In genomic region chr17:48907713-48908046, GRCh38 we compare ENCODE assay signal across 8 cellular contexts. TPM values are rescaled to one million over a fixed set of nuclear protein-coding genes. Genes with fewer than 3 reads are reported as not detected.
DNase-seq lines count a peak whose midpoint lies in the region; ATAC-seq and TF ChIP-seq lines count a peak whose summit lies in the region.

No MANE protein-coding gene starts in this region.

- H3K27ac Mint-ChIP-seq in activated CD4-positive, alpha-beta T cell treated with anti-CD3 and anti-CD28 coated beads, Interleukin-2, amount 10 ng/mL, durations not matched to agents 7 days and 5 days = peak overlapping the region; percentile 94

- H3K27me3 Mint-ChIP-seq in activated CD4-positive, alpha-beta T cell treated with anti-CD3 and anti-CD28 coated beads, Interleukin-2, amount 10 ng/mL, durations not matched to agents 7 days and 5 days = no peaks in the 10 kb centered on the region

- no peak for TF ChIP-seq CTCF in OCI-LY3 (IDR thresholded peaks at IDR 0.05; ENCODE audit: low read depth, low read length)

- H2AFZ ChIP-seq in OCI-LY3 (ENCODE audit: low read depth, low read length) = peak overlapping the region; percentile 76; the same call in 1 of the 2 replicates

- H3K4me3 ChIP-seq in OCI-LY3 (ENCODE audit: low read length) (peak overlapping the region; percentile 99), mucosa of stomach (ENCODE audit: low read length) (peak overlapping the region; percentile 38)

- peaks cover 56% of the 10 kb centered on the region for H3K79me2 ChIP-seq in OCI-LY3 (ENCODE audit: low read length)

- no peaks in the 10 kb centered on the region for H3K9me3 ChIP-seq in OCI-LY3 (ENCODE audit: insufficient read depth, low read length)
- no peaks in the 10 kb centered on the region for H3K9me3 ChIP-seq in mucosa of stomach (ENCODE audit: control insufficient read depth, low read length)

- peak overlapping the region; percentile 97 for H3K4me3 Mint-ChIP-seq in activated CD4-positive, alpha-beta T cell treated with anti-CD3 and anti-CD28 coated beads, Interleukin-2, amount 10 ng/mL, durations not matched to agents 7 days and 5 days

- H3K4me1 ChIP-seq in OCI-LY3 (ENCODE audit: low read length) (peaks cover 28% of the 10 kb centered on the region), mucosa of stomach (ENCODE audit: control insufficient read depth, insufficient read depth, low read length) (peaks cover 25% of the 10 kb centered on the region)

- H3K36me3 ChIP-seq in OCI-LY3 (replicated peaks; ENCODE audit: low read depth, low read length) (peaks cover 35% of the 10 kb centered on the region), mucosa of stomach (ENCODE audit: control insufficient read depth, insufficient read depth, low read length) (no peaks in the 10 kb centered on the region)

- CTCF ChIA-PET in activated CD4-positive, alpha-beta T cell treated with anti-CD3 and anti-CD28 coated beads, Interleukin-2, amount 10 ng/mL, durations not matched to agents 7 days and 5 days (lab: Charles Lee) = interaction anchor here (0.7 to 1.9 kb wide), 2 partner anchors 12 to 15 kb away, joined by 3 to 6 read pairs; partner anchors contain the start of gene ATP5MC1

- POLR2A ChIA-PET in activated CD4-positive, alpha-beta T cell treated with anti-CD3 and anti-CD28 coated beads, Interleukin-2, amount 10 ng/mL, durations not matched to agents 7 days and 5 days (lab: Charles Lee) = interaction anchor here (1.9 kb wide), 1 partner anchor 15 kb away, joined by 7 read pairs; the partner anchor contains the start of gene ATP5MC1

- peaks cover 22% of the 10 kb centered on the region for H4K20me1 ChIP-seq in OCI-LY3 (ENCODE audit: insufficient read depth, low read length)

- H3K27ac ChIP-seq in OCI-LY3 (ENCODE audit: low read length) = peak overlapping the region; percentile 86

- H3K4me2 ChIP-seq in OCI-LY3 (ENCODE audit: low read length) = peak overlapping the region; percentile 100

- H3K9ac ChIP-seq in OCI-LY3 (ENCODE audit: low read length) = peak overlapping the region; percentile 96
- peak overlapping the region; percentile 79 for H3K9ac ChIP-seq in mucosa of stomach (ENCODE audit: low read length)

- H3K4me1 Mint-ChIP-seq in activated CD4-positive, alpha-beta T cell treated with anti-CD3 and anti-CD28 coated beads, Interleukin-2, amount 10 ng/mL, durations not matched to agents 7 days and 5 days = peaks cover 45% of the 10 kb centered on the region

- no peak for DNase-seq in activated CD4-positive, alpha-beta T cell treated with anti-CD3 and anti-CD28 coated beads, Interleukin-2, amount 10 ng/mL, durations not matched to agents 7 days and 5 days
- no peak for DNase-seq in activated CD4-positive, alpha-beta T cell treated with anti-CD3 and anti-CD28 coated beads, Interleukin-2, amount 50 U/mL, for 1 hour
- DNase-seq in dermis microvascular lymphatic vessel endothelial cell (ENCODE audit: low read depth in 2 of 2) = peak; percentile 64 to 73

- ATAC-seq in GM21367 (IDR thresholded peaks at IDR 0.05; ENCODE audit: unreplicated experiment) (no peak), HG03025 (IDR thresholded peaks at IDR 0.05; ENCODE audit: low FRiP score, unreplicated experiment) (no peak), HG03469 (IDR thresholded peaks at IDR 0.05; ENCODE audit: unreplicated experiment) (no peak)

- no peaks in the 10 kb centered on the region for H3K27me3 ChIP-seq in OCI-LY3 (ENCODE audit: low read depth, low read length)
- no peaks in the 10 kb centered on the region for H3K27me3 ChIP-seq in mucosa of stomach (ENCODE audit: control insufficient read depth, insufficient read depth, low read length)

- H3K36me3 Mint-ChIP-seq in activated CD4-positive, alpha-beta T cell treated with anti-CD3 and anti-CD28 coated beads, Interleukin-2, amount 10 ng/mL, durations not matched to agents 7 days and 5 days (ENCODE audit: low read depth) = peaks cover 31% of the 10 kb centered on the region

- H3K9me3 Mint-ChIP-seq in activated CD4-positive, alpha-beta T cell treated with anti-CD3 and anti-CD28 coated beads, Interleukin-2, amount 10 ng/mL, durations not matched to agents 7 days and 5 days = no peaks in the 10 kb centered on the region

RNA-seq across cellular contexts. Expression of gene UBE2Z, which starts 0.5 kb away (rescaled TPM):
- total RNA-seq in activated CD4-positive, alpha-beta T cell treated with anti-CD3 and anti-CD28 coated beads, Interleukin-2, amount 10 ng/mL, durations not matched to agents 7 days and 5 days = 10 to 100 TPM; 74.5 to 76.5 TPM
- 50.8 and 78.1 TPM in 2 replicates for total RNA-seq in dermis microvascular lymphatic vessel endothelial cell

RNA-seq across cellular contexts. Expression of gene ATP5MC1, which starts 15.1 kb away (rescaled TPM):
- total RNA-seq in activated CD4-positive, alpha-beta T cell treated with anti-CD3 and anti-CD28 coated beads, Interleukin-2, amount 10 ng/mL, durations not matched to agents 7 days and 5 days = 10 to 100 TPM; 64.1 to 85.5 TPM
- total RNA-seq in dermis microvascular lymphatic vessel endothelial cell = 30.8 and 48.4 TPM in 2 replicates

RNA-seq across cellular contexts. Expression of gene SNF8, which starts 37.0 kb away (rescaled TPM):
- 100 to 1,000 TPM in 1 of 2 experiments, 10 to 100 TPM in 1; 73.0 to 101 TPM for total RNA-seq in activated CD4-positive, alpha-beta T cell treated with anti-CD3 and anti-CD28 coated beads, Interleukin-2, amount 10 ng/mL, durations not matched to agents 7 days and 5 days
- total RNA-seq in dermis microvascular lymphatic vessel endothelial cell = 86.0 and 96.0 TPM in 2 replicates

Comparison
In these comparisons a context has a peak if more than half of its experiments do, and no peak if none do; other contexts are left out.
1. DNase-seq: peak in dermis microvascular lymphatic vessel endothelial cell (2 of 2); none in activated CD4-positive, alpha-beta T cell treated with anti-CD3 and anti-CD28 coated beads, Interleukin-2, amount 10 ng/mL, durations not matched to agents 7 days and 5 days (single experiment) and activated CD4-positive, alpha-beta T cell treated with anti-CD3 and anti-CD28 coated beads, Interleukin-2, amount 50 U/mL, for 1 hour (single experiment).